8 cellular contexts compared by ENCODE assay signal in the genomic region with DNA sequence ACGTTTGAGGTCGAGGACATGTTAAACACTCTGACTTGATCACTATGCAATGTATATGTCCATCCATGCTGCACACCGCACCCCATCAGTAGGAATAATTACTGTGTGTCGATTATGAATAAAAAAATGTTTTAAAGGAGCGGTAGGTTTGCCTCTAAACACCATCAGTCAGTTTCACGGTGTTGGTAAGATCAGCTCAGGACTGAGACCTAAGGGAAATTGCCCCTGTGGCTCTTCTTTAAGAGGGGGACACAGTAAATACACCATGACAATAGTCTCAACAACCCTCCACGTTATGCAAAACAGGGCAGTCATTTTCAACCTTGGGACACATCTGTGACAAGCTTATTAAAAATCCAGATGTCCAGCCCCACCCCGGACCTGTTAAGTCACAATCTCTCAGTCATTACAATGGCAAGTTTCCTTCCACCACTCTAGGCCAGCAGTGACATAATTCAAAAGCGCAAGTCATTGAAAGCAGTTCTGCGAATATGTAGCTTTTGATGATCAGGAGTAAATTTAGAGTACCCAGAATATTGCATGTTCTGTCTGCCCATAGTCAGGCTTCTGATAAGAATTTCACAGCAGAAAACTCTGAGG. TPM values are rescaled to one million over a fixed set of nuclear protein-coding genes. Genes with fewer than 3 reads are reported as not detected.
A peak's percentile ranks its signal among the peaks of the same experiment; 100 is the strongest.
DNase-seq lines count a peak whose midpoint lies in the region; ATAC-seq lines count a peak whose summit lies in the region.

No MANE protein-coding gene starts in this region.

- no peak for DNase-seq in activated naive CD4-positive, alpha-beta T cell (lab: John Stamatoyannopoulos, UW)
- DNase-seq in activated T-helper 2 cell treated with anti-CD3 and anti-CD28 coated beads, Interferon-gamma antibody, Interleukin-2, Interleukin-4, amounts not matched to agents 10 μg/mL and 5 μg/mL and 100 μg/mL, durations not matched to agents 14 hours and 24 hours and 36 hours (ENCODE audit: low spot score), result no peak
- DNase-seq in activated gamma-delta T cell (lab: John Stamatoyannopoulos, UW), result no peak

- H3K9ac ChIP-seq in iPS-20b (ENCODE audit: low read depth, low read length) (peak overlapping the region; percentile 95), stomach smooth muscle (ENCODE audit: low read length in 2 of 2) (peak overlapping the region; percentile 34 to 80)

- no peaks in the 10 kb centered on the region for H3K27me3 Mint-ChIP-seq in activated naive CD4-positive, alpha-beta T cell treated with anti-CD3 and anti-CD28 coated beads, Interleukin-2, amount 50 U/mL, for 24 hours
- H3K27me3 Mint-ChIP-seq in activated T-helper 2 cell treated with anti-CD3 and anti-CD28 coated beads, Interferon-gamma antibody, Interleukin-2, Interleukin-4, amounts not matched to agents 10 μg/mL and 5 μg/mL and 100 μg/mL, durations not matched to agents 14 hours and 24 hours and 36 hours (ENCODE audit: low read depth), result no peaks in the 10 kb centered on the region

- intact Hi-C loops in activated T-helper 2 cell treated with anti-CD3 and anti-CD28 coated beads, Interferon-gamma antibody, Interleukin-2, Interleukin-4, amounts not matched to agents 10 μg/mL and 5 μg/mL and 100 μg/mL, durations not matched to agents 14 hours and 24 hours and 36 hours (cut with micrococcal nuclease), result loop anchor here (5.0 kb wide), 1 partner anchor 700 kb away; no protein-coding TSS in a partner anchor

- peaks cover 46% of the 10 kb centered on the region for H3K4me1 Mint-ChIP-seq in activated naive CD4-positive, alpha-beta T cell treated with anti-CD3 and anti-CD28 coated beads, Interleukin-2, amount 50 U/mL, for 24 hours
- peaks cover 18% of the 10 kb centered on the region for H3K4me1 Mint-ChIP-seq in activated T-helper 2 cell treated with anti-CD3 and anti-CD28 coated beads, Interferon-gamma antibody, Interleukin-2, Interleukin-4, amounts not matched to agents 10 μg/mL and 5 μg/mL and 100 μg/mL, durations not matched to agents 14 hours and 24 hours and 36 hours (ENCODE audit: low read depth)

- no peak overlapping the region for H3K27ac ChIP-seq in iPS-20b (ENCODE audit: low read length)
- H3K27ac ChIP-seq in stomach smooth muscle (ENCODE audit: low read length), result no peak overlapping the region

- H3K36me3 ChIP-seq in iPS-20b (ENCODE audit: insufficient read depth, low read depth, low read length), result peaks cover 40% of the 10 kb centered on the region
- peaks cover 0 to 6% of the 10 kb centered on the region in 2 donors for H3K36me3 ChIP-seq in stomach smooth muscle (ENCODE audit: control insufficient read depth in 2 of 2, insufficient read depth in 2 of 2, low read length in 2 of 2)

- H3K4me3 ChIP-seq in iPS-20b (ENCODE audit: low read length), result peak overlapping the region; percentile 96
- peak overlapping the region; percentile 27 to 82 for H3K4me3 ChIP-seq in stomach smooth muscle (ENCODE audit: low read length in 2 of 2)

- no peaks in the 10 kb centered on the region for H3K27me3 ChIP-seq in iPS-20b (ENCODE audit: insufficient read depth, low read length)
- H3K27me3 ChIP-seq in stomach smooth muscle (ENCODE audit: control insufficient read depth in 1 of 2, insufficient read depth in 2 of 2, low read length in 2 of 2), result no peaks in the 10 kb centered on the region

- no peaks in the 10 kb centered on the region for H3K4me1 ChIP-seq in iPS-20b (ENCODE audit: insufficient read depth, low read length)
- H3K4me1 ChIP-seq in stomach smooth muscle (ENCODE audit: control insufficient read depth, insufficient read depth, low read length), result peaks cover 17% of the 10 kb centered on the region

- peaks cover 8% of the 10 kb centered on the region for H3K36me3 Mint-ChIP-seq in activated naive CD4-positive, alpha-beta T cell treated with anti-CD3 and anti-CD28 coated beads, Interleukin-2, amount 50 U/mL, for 24 hours
- H3K36me3 Mint-ChIP-seq in activated T-helper 2 cell treated with anti-CD3 and anti-CD28 coated beads, Interferon-gamma antibody, Interleukin-2, Interleukin-4, amounts not matched to agents 10 μg/mL and 5 μg/mL and 100 μg/mL, durations not matched to agents 14 hours and 24 hours and 36 hours (ENCODE audit: low read depth), result peaks cover 56% of the 10 kb centered on the region

- peak overlapping the region; percentile 93 for H3K4me3 Mint-ChIP-seq in activated naive CD4-positive, alpha-beta T cell treated with anti-CD3 and anti-CD28 coated beads, Interleukin-2, amount 50 U/mL, for 24 hours
- H3K4me3 Mint-ChIP-seq in activated T-helper 2 cell treated with anti-CD3 and anti-CD28 coated beads, Interferon-gamma antibody, Interleukin-2, Interleukin-4, amounts not matched to agents 10 μg/mL and 5 μg/mL and 100 μg/mL, durations not matched to agents 14 hours and 24 hours and 36 hours (ENCODE audit: low read depth), result peak overlapping the region; percentile 82

- no peaks in the 10 kb centered on the region for H3K9me3 Mint-ChIP-seq in activated naive CD4-positive, alpha-beta T cell treated with anti-CD3 and anti-CD28 coated beads, Interleukin-2, amount 50 U/mL, for 24 hours
- H3K9me3 Mint-ChIP-seq in activated T-helper 2 cell treated with anti-CD3 and anti-CD28 coated beads, Interferon-gamma antibody, Interleukin-2, Interleukin-4, amounts not matched to agents 10 μg/mL and 5 μg/mL and 100 μg/mL, durations not matched to agents 14 hours and 24 hours and 36 hours, result no peaks in the 10 kb centered on the region

- peak overlapping the region; percentile 85 for H3K27ac Mint-ChIP-seq in activated naive CD4-positive, alpha-beta T cell treated with anti-CD3 and anti-CD28 coated beads, Interleukin-2, amount 50 U/mL, for 24 hours
- peak overlapping the region; percentile 43 for H3K27ac Mint-ChIP-seq in activated T-helper 2 cell treated with anti-CD3 and anti-CD28 coated beads, Interferon-gamma antibody, Interleukin-2, Interleukin-4, amounts not matched to agents 10 μg/mL and 5 μg/mL and 100 μg/mL, durations not matched to agents 14 hours and 24 hours and 36 hours

- H3K9me3 ChIP-seq in iPS-20b (ENCODE audit: insufficient read depth, low read depth, low read length) (peaks cover 6% of the 10 kb centered on the region; the same call in 1 of the 2 replicates), stomach smooth muscle (ENCODE audit: control insufficient read depth in 2 of 2, low read length in 2 of 2) (no peaks in the 10 kb centered on the region)

- no peak for ATAC-seq in HG03196 (IDR thresholded peaks at IDR 0.05; ENCODE audit: unreplicated experiment)
- no peak for ATAC-seq in HG03342 (IDR thresholded peaks at IDR 0.05; ENCODE audit: unreplicated experiment)

RNA-seq across cellular contexts. Expression of a gene that starts 1.2 kb away (rescaled TPM):
- total RNA-seq in activated T-helper 2 cell treated with anti-CD3 and anti-CD28 coated beads, Interferon-gamma antibody, Interleukin-2, Interleukin-4, amounts not matched to agents 10 μg/mL and 5 μg/mL and 100 μg/mL, durations not matched to agents 14 hours and 24 hours and 36 hours, result 25.8 and 27.1 TPM in 2 replicates

RNA-seq across cellular contexts. Expression of a gene that starts 29.8 kb away (rescaled TPM):
- 57.4 and 57.9 TPM in 2 replicates for total RNA-seq in activated T-helper 2 cell treated with anti-CD3 and anti-CD28 coated beads, Interferon-gamma antibody, Interleukin-2, Interleukin-4, amounts not matched to agents 10 μg/mL and 5 μg/mL and 100 μg/mL, durations not matched to agents 14 hours and 24 hours and 36 hours

RNA-seq across cellular contexts. Expression of a gene that starts 30.2 kb away (rescaled TPM):
- 130 and 136 TPM in 2 replicates for total RNA-seq in activated T-helper 2 cell treated with anti-CD3 and anti-CD28 coated beads, Interferon-gamma antibody, Interleukin-2, Interleukin-4, amounts not matched to agents 10 μg/mL and 5 μg/mL and 100 μg/mL, durations not matched to agents 14 hours and 24 hours and 36 hours

RNA-seq across cellular contexts. Expression of a gene that starts 40.2 kb away (rescaled TPM):
- 0.11 and 0.32 TPM in 2 replicates for total RNA-seq in activated T-helper 2 cell treated with anti-CD3 and anti-CD28 coated beads, Interferon-gamma antibody, Interleukin-2, Interleukin-4, amounts not matched to agents 10 μg/mL and 5 μg/mL and 100 μg/mL, durations not matched to agents 14 hours and 24 hours and 36 hours

RNA-seq across cellular contexts. Expression of a gene that starts 59.3 kb away (rescaled TPM):
- 23.2 and 25.7 TPM in 2 replicates for total RNA-seq in activated T-helper 2 cell treated with anti-CD3 and anti-CD28 coated beads, Interferon-gamma antibody, Interleukin-2, Interleukin-4, amounts not matched to agents 10 μg/mL and 5 μg/mL and 100 μg/mL, durations not matched to agents 14 hours and 24 hours and 36 hours
